ENCODE assay signal across 26 cellular contexts in genomic region chr11:27945323-27945722, GRCh38.
"Had no signal": no experiment of that assay in that cellular context is flagged by ENCODE, and none has a peak within 500 bp of the region (broad histone marks: within the 10 kb centered on the region; RNA-seq: fewer than 3 reads in every experiment).

No MANE protein-coding gene starts in this region.

- H3K9me3 Mint-ChIP-seq: activated CD8-positive, alpha-beta T cell treated with anti-CD3 and anti-CD28 coated beads for 36 hours; T-helper 2 cell treated with Interferon-gamma antibody and Interleukin-4, amounts not matched to agents 5 μg/mL and 100 μg/mL, for 36 hours had no signal

- H3K27ac Mint-ChIP-seq: activated CD8-positive, alpha-beta T cell treated with anti-CD3 and anti-CD28 coated beads for 36 hours; activated naive CD8-positive, alpha-beta T cell treated with anti-CD3 and anti-CD28 coated beads, Interleukin-2, amount 10 ng/mL, durations not matched to agents 7 days and 5 days; T-helper 2 cell treated with Interferon-gamma antibody and Interleukin-4, amounts not matched to agents 5 μg/mL and 100 μg/mL, for 36 hours had no signal

- H3K27me3 ChIP-seq: adrenal gland, breast epithelium, colonic mucosa had no signal

- H3K27me3 Mint-ChIP-seq: activated naive CD8-positive, alpha-beta T cell treated with anti-CD3 and anti-CD28 coated beads, Interleukin-2, amount 10 ng/mL, durations not matched to agents 7 days and 5 days had no signal

- H3K4me3 ChIP-seq: adrenal gland, breast epithelium, colonic mucosa, K562, SK-N-MC had no signal

- H3K9me3 ChIP-seq: adrenal gland, breast epithelium, colonic mucosa had no signal

- H3K4me1 ChIP-seq: adrenal gland, breast epithelium, colonic mucosa had no signal

- H3K27ac ChIP-seq: adrenal gland, breast epithelium, colonic mucosa, SK-N-MC had no signal

- H3K36me3 Mint-ChIP-seq: activated naive CD8-positive, alpha-beta T cell treated with anti-CD3 and anti-CD28 coated beads, Interleukin-2, amount 10 ng/mL, durations not matched to agents 7 days and 5 days had no signal

- H3K4me3 Mint-ChIP-seq: activated CD8-positive, alpha-beta T cell treated with anti-CD3 and anti-CD28 coated beads for 36 hours; activated naive CD8-positive, alpha-beta T cell treated with anti-CD3 and anti-CD28 coated beads, Interleukin-2, amount 10 ng/mL, durations not matched to agents 7 days and 5 days; T-helper 2 cell treated with Interferon-gamma antibody and Interleukin-4, amounts not matched to agents 5 μg/mL and 100 μg/mL, for 36 hours had no signal

- ATAC-seq: activated CD4-positive, CD25-positive, alpha-beta regulatory T cell treated with anti-CD3 and anti-CD28 coated beads, Interleukin-2, amount 50 U/mL, for 24 hours; activated CD8-positive, alpha-beta T cell treated with anti-CD3 and anti-CD28 coated beads for 36 hours; K562; Panc1; Right ventricle myocardium inferior had no signal

- DNase-seq: activated CD4-positive, alpha-beta T cell treated with anti-CD3 and anti-CD28 coated beads for 4 hours; activated CD8-positive, alpha-beta memory T cell treated with anti-CD3 and anti-CD28 coated beads, Interleukin-2, amount 50 U/mL, for 4 hours; activated CD8-positive, alpha-beta T cell treated with anti-CD3 and anti-CD28 coated beads for 36 hours; activated naive CD4-positive, alpha-beta T cell treated with anti-CD3 and anti-CD28 coated beads, Interleukin-2, amount 50 U/mL, for 16 hours; activated naive CD8-positive, alpha-beta T cell treated with anti-CD3 and anti-CD28 coated beads, Interleukin-2, amount 10 ng/mL, durations not matched to agents 7 days and 5 days; adrenal gland; anterior cingulate cortex; caudate nucleus; colonic mucosa; NCI-H1048; NCI-H1694; NCI-H2029; NCI-H2107; NCI-H2171 treated with DMSO at 0.1 percent for 48 hours; NCI-H226; NCI-H526; NCI-H82; RPMI8226 had no signal

- H3K4me1 Mint-ChIP-seq: activated naive CD8-positive, alpha-beta T cell treated with anti-CD3 and anti-CD28 coated beads, Interleukin-2, amount 10 ng/mL, durations not matched to agents 7 days and 5 days had no signal

- H3K36me3 ChIP-seq: adrenal gland, breast epithelium, colonic mucosa had no signal

- FAIRE-seq: K562, TTC549 had no signal
